Comparison of ENCODE assay signal across 1 cellular context in genomic region chr6:18121580-18122127, GRCh38.
TF ChIP-seq lines count a peak whose summit lies in the region.

No MANE protein-coding gene starts in this region.

TF ChIP-seq in WTC11, 78 proteins besides CTCF, POLR2A, EP300 and RAD21 (continued from another document):
- TF ChIP-seq USF2 (CRISPR knock-in tag; IDR thresholded peaks at IDR 0.05) (no peak), ETV6 (CRISPR knock-in tag; IDR thresholded peaks at IDR 0.05) (no peak), E2F1 (CRISPR knock-in tag; IDR thresholded peaks at IDR 0.05) (no peak), TEAD4 (CRISPR knock-in tag; IDR thresholded peaks at IDR 0.05) (no peak), USF1 (CRISPR knock-in tag; IDR thresholded peaks at IDR 0.05) (no peak), MLX (CRISPR knock-in tag; IDR thresholded peaks at IDR 0.05) (no peak), ZNF425 (CRISPR knock-in tag; conservative IDR thresholded peaks at IDR 0.05) (no peak), ATF1 (CRISPR knock-in tag; IDR thresholded peaks at IDR 0.05) (no peak)
TF ChIP-seq in WTC11: peak in this region for 0.
